Comparison of ENCODE assay signal across 2 cellular contexts in the genomic region with DNA sequence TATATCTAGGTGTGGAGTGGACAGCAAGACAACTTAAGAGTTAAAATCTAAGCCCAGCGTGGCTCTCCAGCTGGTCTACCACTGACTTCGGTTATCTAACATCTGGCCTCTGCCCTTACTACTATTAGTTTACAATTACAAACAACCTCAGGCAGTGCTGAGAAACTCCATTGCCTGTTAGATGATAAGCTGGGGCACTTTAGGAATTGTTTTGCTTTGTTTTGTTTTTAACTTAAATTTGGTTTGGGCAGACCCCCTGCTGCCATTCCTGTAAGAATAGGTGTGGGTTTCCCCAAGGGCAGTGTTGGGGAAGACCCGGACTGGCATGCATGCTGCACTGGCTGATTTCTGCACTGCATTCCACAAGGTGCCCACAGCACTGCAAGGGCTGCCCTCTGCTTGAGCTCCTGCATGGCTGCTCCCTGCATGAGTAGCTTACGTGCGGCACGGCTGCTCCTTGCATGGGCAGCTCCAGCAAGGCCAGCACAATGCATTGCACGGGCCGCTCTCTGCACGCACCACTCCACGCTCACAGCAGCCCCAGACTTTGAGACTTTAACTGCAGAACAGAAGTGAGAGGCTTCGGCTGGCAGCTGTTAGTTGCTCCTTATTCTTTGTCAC.
TF ChIP-seq lines count a peak whose summit lies in the region.

No MANE protein-coding gene starts in this region.

TF ChIP-seq in HCT116, 20 proteins besides CTCF, POLR2A, EP300 and RAD21 (continued from another document):
- TF ChIP-seq CBX3 (IDR thresholded peaks at IDR 0.05; ENCODE audit: low read depth): no peak
- no peak for TF ChIP-seq EZH2 (IDR thresholded peaks at IDR 0.05)
- no peak for TF ChIP-seq ZNF274 (IDR thresholded peaks at IDR 0.05; ENCODE audit: low read depth, low read length)
- no peak for TF ChIP-seq EGR1 (IDR thresholded peaks at IDR 0.05; ENCODE audit: low read depth)
- no peak for TF ChIP-seq ZFX (IDR thresholded peaks at IDR 0.05)
- TF ChIP-seq FOSL1 (IDR thresholded peaks at IDR 0.05; ENCODE audit: low read depth): no peak
- no peak for TF ChIP-seq SP1 (IDR thresholded peaks at IDR 0.05; ENCODE audit: low read depth)
- TF ChIP-seq, protein P1, sequence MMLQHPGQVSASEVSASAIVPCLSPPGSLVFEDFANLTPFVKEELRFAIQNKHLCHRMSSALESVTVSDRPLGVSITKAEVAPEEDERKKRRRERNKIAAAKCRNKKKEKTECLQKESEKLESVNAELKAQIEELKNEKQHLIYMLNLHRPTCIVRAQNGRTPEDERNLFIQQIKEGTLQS (IDR thresholded peaks at IDR 0.05): no peak
- TF ChIP-seq, protein P2, sequence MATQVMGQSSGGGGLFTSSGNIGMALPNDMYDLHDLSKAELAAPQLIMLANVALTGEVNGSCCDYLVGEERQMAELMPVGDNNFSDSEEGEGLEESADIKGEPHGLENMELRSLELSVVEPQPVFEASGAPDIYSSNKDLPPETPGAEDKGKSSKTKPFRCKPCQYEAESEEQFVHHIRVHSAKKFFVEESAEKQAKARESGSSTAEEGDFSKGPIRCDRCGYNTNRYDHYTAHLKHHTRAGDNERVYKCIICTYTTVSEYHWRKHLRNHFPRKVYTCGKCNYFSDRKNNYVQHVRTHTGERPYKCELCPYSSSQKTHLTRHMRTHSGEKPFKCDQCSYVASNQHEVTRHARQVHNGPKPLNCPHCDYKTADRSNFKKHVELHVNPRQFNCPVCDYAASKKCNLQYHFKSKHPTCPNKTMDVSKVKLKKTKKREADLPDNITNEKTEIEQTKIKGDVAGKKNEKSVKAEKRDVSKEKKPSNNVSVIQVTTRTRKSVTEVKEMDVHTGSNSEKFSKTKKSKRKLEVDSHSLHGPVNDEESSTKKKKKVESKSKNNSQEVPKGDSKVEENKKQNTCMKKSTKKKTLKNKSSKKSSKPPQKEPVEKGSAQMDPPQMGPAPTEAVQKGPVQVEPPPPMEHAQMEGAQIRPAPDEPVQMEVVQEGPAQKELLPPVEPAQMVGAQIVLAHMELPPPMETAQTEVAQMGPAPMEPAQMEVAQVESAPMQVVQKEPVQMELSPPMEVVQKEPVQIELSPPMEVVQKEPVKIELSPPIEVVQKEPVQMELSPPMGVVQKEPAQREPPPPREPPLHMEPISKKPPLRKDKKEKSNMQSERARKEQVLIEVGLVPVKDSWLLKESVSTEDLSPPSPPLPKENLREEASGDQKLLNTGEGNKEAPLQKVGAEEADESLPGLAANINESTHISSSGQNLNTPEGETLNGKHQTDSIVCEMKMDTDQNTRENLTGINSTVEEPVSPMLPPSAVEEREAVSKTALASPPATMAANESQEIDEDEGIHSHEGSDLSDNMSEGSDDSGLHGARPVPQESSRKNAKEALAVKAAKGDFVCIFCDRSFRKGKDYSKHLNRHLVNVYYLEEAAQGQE (IDR thresholded peaks at IDR 0.05; ENCODE audit: low read depth): no peak
- TF ChIP-seq TCF7L2 (IDR thresholded peaks at IDR 0.05; ENCODE audit: borderline replicate concordance, extremely low read depth, insufficient read depth, insufficient read length): no peak
- TF ChIP-seq CEBPB (IDR thresholded peaks at IDR 0.05; ENCODE audit: low read depth): no peak

TF ChIP-seq in WTC11, 78 proteins besides CTCF, POLR2A, EP300 and RAD21:
- TF ChIP-seq, protein P3, sequence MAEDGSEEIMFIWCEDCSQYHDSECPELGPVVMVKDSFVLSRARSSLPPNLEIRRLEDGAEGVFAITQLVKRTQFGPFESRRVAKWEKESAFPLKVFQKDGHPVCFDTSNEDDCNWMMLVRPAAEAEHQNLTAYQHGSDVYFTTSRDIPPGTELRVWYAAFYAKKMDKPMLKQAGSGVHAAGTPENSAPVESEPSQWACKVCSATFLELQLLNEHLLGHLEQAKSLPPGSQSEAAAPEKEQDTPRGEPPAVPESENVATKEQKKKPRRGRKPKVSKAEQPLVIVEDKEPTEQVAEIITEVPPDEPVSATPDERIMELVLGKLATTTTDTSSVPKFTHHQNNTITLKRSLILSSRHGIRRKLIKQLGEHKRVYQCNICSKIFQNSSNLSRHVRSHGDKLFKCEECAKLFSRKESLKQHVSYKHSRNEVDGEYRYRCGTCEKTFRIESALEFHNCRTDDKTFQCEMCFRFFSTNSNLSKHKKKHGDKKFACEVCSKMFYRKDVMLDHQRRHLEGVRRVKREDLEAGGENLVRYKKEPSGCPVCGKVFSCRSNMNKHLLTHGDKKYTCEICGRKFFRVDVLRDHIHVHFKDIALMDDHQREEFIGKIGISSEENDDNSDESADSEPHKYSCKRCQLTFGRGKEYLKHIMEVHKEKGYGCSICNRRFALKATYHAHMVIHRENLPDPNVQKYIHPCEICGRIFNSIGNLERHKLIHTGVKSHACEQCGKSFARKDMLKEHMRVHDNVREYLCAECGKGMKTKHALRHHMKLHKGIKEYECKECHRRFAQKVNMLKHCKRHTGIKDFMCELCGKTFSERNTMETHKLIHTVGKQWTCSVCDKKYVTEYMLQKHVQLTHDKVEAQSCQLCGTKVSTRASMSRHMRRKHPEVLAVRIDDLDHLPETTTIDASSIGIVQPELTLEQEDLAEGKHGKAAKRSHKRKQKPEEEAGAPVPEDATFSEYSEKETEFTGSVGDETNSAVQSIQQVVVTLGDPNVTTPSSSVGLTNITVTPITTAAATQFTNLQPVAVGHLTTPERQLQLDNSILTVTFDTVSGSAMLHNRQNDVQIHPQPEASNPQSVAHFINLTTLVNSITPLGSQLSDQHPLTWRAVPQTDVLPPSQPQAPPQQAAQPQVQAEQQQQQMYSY (CRISPR knock-in tag; IDR thresholded peaks at IDR 0.05): peak; percentile 86
- TF ChIP-seq KAT7 (CRISPR knock-in tag; IDR thresholded peaks at IDR 0.05; ENCODE audit: borderline replicate concordance): no peak
